22 cellular contexts compared by ENCODE assay signal in the genomic region with DNA sequence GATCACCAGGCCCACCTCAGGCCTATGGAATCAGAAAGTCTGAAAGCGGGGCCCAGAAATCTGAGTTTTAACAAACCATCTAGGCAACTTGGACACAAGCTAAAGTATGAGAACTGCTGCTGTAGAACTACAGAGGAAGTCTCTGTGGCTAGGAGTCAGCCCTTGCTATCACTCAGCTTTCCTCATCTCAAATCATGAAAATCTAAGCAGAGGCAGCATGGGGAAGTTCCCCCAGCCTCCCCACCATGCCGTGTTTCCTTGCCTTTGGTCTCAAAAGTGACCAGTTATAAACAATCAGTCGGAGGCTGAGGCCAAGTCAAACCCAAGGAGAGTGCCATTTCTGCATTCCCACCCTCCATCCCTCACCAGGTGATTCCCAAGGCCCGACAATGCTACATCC.
DNase-seq lines count a peak whose midpoint lies in the region; ATAC-seq and TF ChIP-seq lines count a peak whose summit lies in the region.
"Had no signal": no experiment of that assay in that cellular context is flagged by ENCODE, and none has a peak within 500 bp of the region (broad histone marks: within the 10 kb centered on the region; RNA-seq: fewer than 3 reads in every experiment).

No MANE protein-coding gene starts in this region.

- no peaks in the 10 kb centered on the region for H3K36me3 Mint-ChIP-seq in activated CD4-positive, alpha-beta T cell treated with anti-CD3 and anti-CD28 coated beads for 36 hours (ENCODE audit: low read depth)
- no peaks in the 10 kb centered on the region for H3K36me3 Mint-ChIP-seq in naive thymus-derived CD4-positive, alpha-beta T cell
- H3K36me3 Mint-ChIP-seq in T-helper 2 cell treated with Interferon-gamma antibody and Interleukin-4, amounts not matched to agents 5 μg/mL and 100 μg/mL, for 36 hours (ENCODE audit: low read depth), result no peaks in the 10 kb centered on the region
- no peaks in the 10 kb centered on the region for H3K36me3 Mint-ChIP-seq in glutamatergic neuron (ENCODE audit: unreplicated experiment)
- H3K36me3 Mint-ChIP-seq: type B pancreatic cell had no signal

- no peak overlapping the region for H3K27ac ChIP-seq in naive thymus-derived CD4-positive, alpha-beta T cell (ENCODE audit: low read depth, low read length)
- no peak overlapping the region for H3K27ac ChIP-seq in upper lobe of right lung
- H3K27ac ChIP-seq: heart left ventricle, skin epidermis had no signal

- no peak overlapping the region for H3K4me3 Mint-ChIP-seq in activated CD4-positive, alpha-beta T cell treated with anti-CD3 and anti-CD28 coated beads for 36 hours
- H3K4me3 Mint-ChIP-seq in naive thymus-derived CD4-positive, alpha-beta T cell, result no peak overlapping the region
- H3K4me3 Mint-ChIP-seq in T-helper 2 cell treated with Interferon-gamma antibody and Interleukin-4, amounts not matched to agents 5 μg/mL and 100 μg/mL, for 36 hours, result no peak overlapping the region
- H3K4me3 Mint-ChIP-seq in glutamatergic neuron (ENCODE audit: unreplicated experiment), result no peak overlapping the region
- H3K4me3 Mint-ChIP-seq: type B pancreatic cell had no signal

- TF ChIP-seq CTCF in upper lobe of right lung (IDR thresholded peaks at IDR 0.05), result no peak
- no peak for TF ChIP-seq CTCF in glutamatergic neuron (IDR thresholded peaks at IDR 0.05; ENCODE audit: partially characterized antibody, unreplicated experiment)

- CTCF ChIA-PET in activated CD4-positive, alpha-beta T cell treated with anti-CD3 and anti-CD28 coated beads for 36 hours (lab: Charles Lee), result interaction anchor here (0.6 kb wide), 1 partner anchor 824 kb away, joined by 3 read pairs; no protein-coding TSS in a partner anchor
- CTCF ChIA-PET in naive thymus-derived CD4-positive, alpha-beta T cell (lab: Charles Lee), result no interaction called here

- peaks cover 2% of the 10 kb centered on the region for H3K9me3 Mint-ChIP-seq in activated CD4-positive, alpha-beta T cell treated with anti-CD3 and anti-CD28 coated beads for 36 hours (ENCODE audit: low read depth)
- peaks cover 0 to 8% (median 0%) of the 10 kb centered on the region in 11 donors for H3K9me3 Mint-ChIP-seq in naive thymus-derived CD4-positive, alpha-beta T cell
- H3K9me3 Mint-ChIP-seq in T-helper 2 cell treated with Interferon-gamma antibody and Interleukin-4, amounts not matched to agents 5 μg/mL and 100 μg/mL, for 36 hours, result no peaks in the 10 kb centered on the region
- H3K9me3 Mint-ChIP-seq in glutamatergic neuron (ENCODE audit: unreplicated experiment), result no peaks in the 10 kb centered on the region
- H3K9me3 Mint-ChIP-seq: type B pancreatic cell had no signal

- H3K4me3 ChIP-seq in naive thymus-derived CD4-positive, alpha-beta T cell (ENCODE audit: low read length), result no peak overlapping the region
- no peak overlapping the region for H3K4me3 ChIP-seq in upper lobe of right lung
- H3K4me3 ChIP-seq: heart left ventricle, skin epidermis had no signal

- DNase-seq in activated CD4-positive, alpha-beta T cell treated with anti-CD3 and anti-CD28 coated beads for 36 hours, result peak; percentile 18
- DNase-seq in activated CD4-positive, alpha-beta T cell treated with anti-CD3 and anti-CD28 coated beads, Interleukin-2, amount 50 U/mL, for 4 hours, result no peak
- peak; percentile 47 for DNase-seq in MV-4-11 (lab: John Stamatoyannopoulos, UW)
- DNase-seq in naive thymus-derived CD4-positive, alpha-beta T cell, result no peak
- DNase-seq in upper lobe of right lung, result no peak
- DNase-seq in T-helper 2 cell treated with Interferon-gamma antibody and Interleukin-4, amounts not matched to agents 5 μg/mL and 100 μg/mL, for 36 hours (ENCODE audit: low spot score), result no peak
- DNase-seq in glutamatergic neuron, result no peak
- DNase-seq: BE2C, COR-L47, heart left ventricle, IMR-90, left ventricle myocardium superior, NCI-H1048, NCI-H2081, RPMI8226, T1000 had no signal

- no peaks in the 10 kb centered on the region for H3K36me3 ChIP-seq in naive thymus-derived CD4-positive, alpha-beta T cell (ENCODE audit: control insufficient read depth in 2 of 3, insufficient read depth in 3 of 3, low read length in 3 of 3)
- H3K36me3 ChIP-seq in upper lobe of right lung, result no peaks in the 10 kb centered on the region
- H3K36me3 ChIP-seq: BE2C, heart left ventricle had no signal

- no peak overlapping the region for H3K27ac Mint-ChIP-seq in activated CD4-positive, alpha-beta T cell treated with anti-CD3 and anti-CD28 coated beads for 36 hours
- H3K27ac Mint-ChIP-seq in naive thymus-derived CD4-positive, alpha-beta T cell, result peak overlapping the region in 1 of 9 donors; percentile 21
- H3K27ac Mint-ChIP-seq in T-helper 2 cell treated with Interferon-gamma antibody and Interleukin-4, amounts not matched to agents 5 μg/mL and 100 μg/mL, for 36 hours, result no peak overlapping the region
- H3K27ac Mint-ChIP-seq in glutamatergic neuron (ENCODE audit: unreplicated experiment), result no peak overlapping the region
- H3K27ac Mint-ChIP-seq: type B pancreatic cell had no signal

- POLR2A ChIA-PET in activated CD4-positive, alpha-beta T cell treated with anti-CD3 and anti-CD28 coated beads for 36 hours (lab: Charles Lee), result no interaction called here
- POLR2A ChIA-PET in naive thymus-derived CD4-positive, alpha-beta T cell (lab: Charles Lee), result no interaction called here

- peak; percentile 68 for ATAC-seq in activated CD4-positive, alpha-beta T cell treated with anti-CD3 and anti-CD28 coated beads for 36 hours
- peak; percentile 67 for ATAC-seq in HG02885 (IDR thresholded peaks at IDR 0.05; ENCODE audit: poor library complexity, unreplicated experiment)
- ATAC-seq in naive thymus-derived CD4-positive, alpha-beta T cell, result peak; percentile 27
- ATAC-seq in upper lobe of right lung, result no peak
- ATAC-seq: activated CD4-positive, CD25-positive, alpha-beta regulatory T cell treated with anti-CD3 and anti-CD28 coated beads, Interleukin-2, amount 50 U/mL, for 24 hours; HCT116; heart left ventricle; left ventricle myocardium superior; SK-N-SH treated with all-trans-retinoic acid at 6 μM for 48 hours had no signal

- no peaks in the 10 kb centered on the region for H3K27me3 ChIP-seq in naive thymus-derived CD4-positive, alpha-beta T cell (ENCODE audit: control insufficient read depth in 2 of 2, insufficient read depth in 2 of 2, low read length in 2 of 2)
- no peaks in the 10 kb centered on the region for H3K27me3 ChIP-seq in upper lobe of right lung
- H3K27me3 ChIP-seq: BE2C, heart left ventricle had no signal

- no peaks in the 10 kb centered on the region for H3K4me1 ChIP-seq in naive thymus-derived CD4-positive, alpha-beta T cell (ENCODE audit: control insufficient read depth in 2 of 2, insufficient read depth in 2 of 2, low read length in 2 of 2)
- H3K4me1 ChIP-seq in upper lobe of right lung, result no peaks in the 10 kb centered on the region
- H3K4me1 ChIP-seq: BE2C, heart left ventricle had no signal

- intact Hi-C loops in activated CD4-positive, alpha-beta T cell treated with anti-CD3 and anti-CD28 coated beads for 36 hours (cut with DNase I, micrococcal nuclease), result loop anchor here in 1 of 2 experiments (1.0 to 2.0 kb wide), 2 partner anchors 12 to 848 kb away; no protein-coding TSS in a partner anchor
- intact Hi-C loops in naive thymus-derived CD4-positive, alpha-beta T cell (cut with micrococcal nuclease), result no loop called here
- intact Hi-C loops in upper lobe of right lung (cut with DNase I), result no loop called here

- H3K4me1 Mint-ChIP-seq in activated CD4-positive, alpha-beta T cell treated with anti-CD3 and anti-CD28 coated beads for 36 hours, result peaks cover 9% of the 10 kb centered on the region
- peaks cover 0 to 9% (median 4%) of the 10 kb centered on the region in 7 donors for H3K4me1 Mint-ChIP-seq in naive thymus-derived CD4-positive, alpha-beta T cell
- no peaks in the 10 kb centered on the region for H3K4me1 Mint-ChIP-seq in T-helper 2 cell treated with Interferon-gamma antibody and Interleukin-4, amounts not matched to agents 5 μg/mL and 100 μg/mL, for 36 hours (ENCODE audit: low read depth)
- no peaks in the 10 kb centered on the region for H3K4me1 Mint-ChIP-seq in glutamatergic neuron (ENCODE audit: low read depth, unreplicated experiment)

- no peaks in the 10 kb centered on the region for H3K9me3 ChIP-seq in naive thymus-derived CD4-positive, alpha-beta T cell (ENCODE audit: control insufficient read depth in 2 of 3, low read length in 3 of 3)
- no peaks in the 10 kb centered on the region for H3K9me3 ChIP-seq in upper lobe of right lung
- H3K9me3 ChIP-seq: BE2C had no signal

- no peaks in the 10 kb centered on the region for H3K27me3 Mint-ChIP-seq in activated CD4-positive, alpha-beta T cell treated with anti-CD3 and anti-CD28 coated beads for 36 hours
- peaks cover 0 to 4% (median 2%) of the 10 kb centered on the region in 5 donors for H3K27me3 Mint-ChIP-seq in naive thymus-derived CD4-positive, alpha-beta T cell
- H3K27me3 Mint-ChIP-seq in T-helper 2 cell treated with Interferon-gamma antibody and Interleukin-4, amounts not matched to agents 5 μg/mL and 100 μg/mL, for 36 hours (ENCODE audit: low read depth), result no peaks in the 10 kb centered on the region
- H3K27me3 Mint-ChIP-seq in glutamatergic neuron (ENCODE audit: unreplicated experiment), result no peaks in the 10 kb centered on the region
- H3K27me3 Mint-ChIP-seq: type B pancreatic cell had no signal

Comparison
In these comparisons a context has a peak if more than half of its experiments do, and no peak if none do; other contexts are left out.
1. DNase-seq: peak in activated CD4-positive, alpha-beta T cell treated with anti-CD3 and anti-CD28 coated beads for 36 hours (single experiment) and MV-4-11 (single experiment); none in activated CD4-positive, alpha-beta T cell treated with anti-CD3 and anti-CD28 coated beads, Interleukin-2, amount 50 U/mL, for 4 hours (0 of 2), naive thymus-derived CD4-positive, alpha-beta T cell (0 of 9), upper lobe of right lung (single experiment), T-helper 2 cell treated with Interferon-gamma antibody and Interleukin-4, amounts not matched to agents 5 μg/mL and 100 μg/mL, for 36 hours (single experiment) and glutamatergic neuron (single experiment).